Comparison of ENCODE assay signal across 9 cellular contexts in genomic region chr5:147554285-147554817, GRCh38.
DNase-seq lines count a peak whose midpoint lies in the region; ATAC-seq and TF ChIP-seq lines count a peak whose summit lies in the region.
"Had no signal": no experiment of that assay in that cellular context is flagged by ENCODE, and none has a peak within 500 bp of the region (broad histone marks: within the 10 kb centered on the region; RNA-seq: fewer than 3 reads in every experiment).

No MANE protein-coding gene starts in this region.

- H3K9me3 ChIP-seq in neuron (ENCODE audit: low read length): peaks cover under 1% of the 10 kb centered on the region

- H3K4me3 ChIP-seq in neuron (ENCODE audit: low read length): no peak overlapping the region

- H3K27me3 ChIP-seq in neuron (ENCODE audit: insufficient read depth, low read length): no peaks in the 10 kb centered on the region

- H3K4me1 ChIP-seq in neuron (ENCODE audit: insufficient read depth, low read length): peaks cover 16% of the 10 kb centered on the region

- CTCF ChIA-PET in RWPE1 (lab: Yijun Ruan, JAX): interaction anchor here (1.1 kb wide), 1 partner anchor 18 kb away, joined by 5 read pairs; no protein-coding TSS in a partner anchor

- DNase-seq in AG09319 (ENCODE audit: extremely low read depth, low read depth): peak; percentile 84
- DNase-seq in RWPE1 (ENCODE audit: low spot score): peak; percentile 26
- DNase-seq in fibroblast of gingiva (ENCODE audit: low read depth): peak; percentile 93
- no peak for DNase-seq in stimulated activated CD8-positive, alpha-beta memory T cell treated with anti-CD3 and anti-CD28 coated beads, Interleukin-4, amount 100 ng/mL, for 48 hours
- no peak for DNase-seq in iPS-NIHi7 (ENCODE audit: extremely low spot score)

- H3K36me3 ChIP-seq in neuron (ENCODE audit: insufficient read depth, low read length): no peaks in the 10 kb centered on the region

- peak overlapping the region; percentile 90 for H3K27ac ChIP-seq in RWPE1

- H2AFZ ChIP-seq in neuron (ENCODE audit: low read depth, low read length): peak overlapping the region; percentile 88

- no peak for ATAC-seq in GM21619 (IDR thresholded peaks at IDR 0.05; ENCODE audit: unreplicated experiment)
- ATAC-seq in GM21528 (IDR thresholded peaks at IDR 0.05; ENCODE audit: low FRiP score, unreplicated experiment): no peak
- ATAC-seq: activated CD4-positive, CD25-positive, alpha-beta regulatory T cell treated with anti-CD3 and anti-CD28 coated beads, Interleukin-2, amount 50 U/mL, for 24 hours had no signal

- TF ChIP-seq CTCF in AG09319 (IDR thresholded peaks at IDR 0.05; ENCODE audit: low read depth, low read length) (no peak), RWPE1 (conservative IDR thresholded peaks at IDR 0.05; ENCODE audit: low read depth) (no peak)

- POLR2A ChIA-PET in RWPE1 (lab: Yijun Ruan, JAX; ENCODE audit: low non-redundant PET): no interaction called here

Comparison
In these comparisons a context has a peak if more than half of its experiments do, and no peak if none do; other contexts are left out.
1. DNase-seq: peak in AG09319 (single experiment), RWPE1 (single experiment) and fibroblast of gingiva (single experiment); none in stimulated activated CD8-positive, alpha-beta memory T cell treated with anti-CD3 and anti-CD28 coated beads, Interleukin-4, amount 100 ng/mL, for 48 hours (single experiment) and iPS-NIHi7 (single experiment).